In the genomic region with DNA sequence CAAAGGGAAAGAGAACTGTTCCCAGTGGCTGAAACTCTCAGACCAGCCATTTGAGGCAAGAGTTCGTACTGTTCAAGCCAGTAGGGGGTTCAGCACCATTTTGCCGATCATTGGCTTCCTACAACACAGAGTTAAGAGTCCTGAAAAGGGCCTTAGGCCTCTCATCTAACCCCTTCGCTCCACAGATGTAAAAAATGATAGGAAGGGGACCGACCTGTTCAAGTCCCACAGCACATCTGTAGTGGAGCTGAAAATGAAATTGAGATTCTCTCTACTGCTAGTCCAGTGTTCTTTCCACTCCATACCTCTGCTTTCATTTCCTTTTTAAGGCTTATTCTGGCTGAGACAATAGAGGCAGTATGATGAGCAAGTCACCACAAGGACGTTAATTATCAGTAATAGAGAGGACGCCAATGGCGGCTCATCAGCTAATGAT, we compare ENCODE assay signal across 9 cellular contexts. TPM values are rescaled to one million over a fixed set of nuclear protein-coding genes. Genes with fewer than 3 reads are reported as not detected.
DNase-seq lines count a peak whose midpoint lies in the region; ATAC-seq and TF ChIP-seq lines count a peak whose summit lies in the region.
"Had no signal": no experiment of that assay in that cellular context is flagged by ENCODE, and none has a peak within 500 bp of the region (broad histone marks: within the 10 kb centered on the region; RNA-seq: fewer than 3 reads in every experiment).

No MANE protein-coding gene starts in this region.

- H3K9me3 ChIP-seq in colonic mucosa (no peaks in the 10 kb centered on the region), ovary (no peaks in the 10 kb centered on the region)

- no peaks in the 10 kb centered on the region for H3K36me3 ChIP-seq in colonic mucosa
- H3K36me3 ChIP-seq in ovary: no peaks in the 10 kb centered on the region

- intact Hi-C loops in colonic mucosa (cut with DNase I): loop anchor here (5.0 kb wide), 1 partner anchor 44 kb away; no protein-coding TSS in a partner anchor
- intact Hi-C loops in ovary (cut with DNase I): loop anchor here in 2 of 4 donors (5.0 to 10.0 kb wide), 2 partner anchors 44 to 61 kb away; no protein-coding TSS in a partner anchor

- H3K9ac ChIP-seq in colonic mucosa (ENCODE audit: low read depth in 2 of 2, low read length in 2 of 2): peak overlapping the region; percentile 27 to 44

- ATAC-seq in GM18502 (IDR thresholded peaks at IDR 0.05; ENCODE audit: poor library complexity, unreplicated experiment): peak; percentile 70
- peak; percentile 45 for ATAC-seq in HG02884 (IDR thresholded peaks at IDR 0.05; ENCODE audit: unreplicated experiment)

- TF ChIP-seq CTCF in colonic mucosa (IDR thresholded peaks at IDR 0.05) (no peak), ovary (IDR thresholded peaks at IDR 0.05) (no peak)

- no peak for TF ChIP-seq EP300 in ovary (IDR thresholded peaks at IDR 0.05)

- DNase-seq in colonic mucosa (no peak), ovary (peak in 2 of 5 donors; percentile 42 to 55), NOMO-1 treated with DMSO at 0.1 percent for 48 hours (lab: John Stamatoyannopoulos, UW; ENCODE audit: unreplicated experiment) (no peak), HPDE6-E6E7 (ENCODE audit: extremely low spot score) (no peak), SHP77 treated with DMSO at 0.1 percent for 48 hours (lab: John Stamatoyannopoulos, UW) (no peak)
- no peak for DNase-seq in stimulated activated CD4-positive, alpha-beta T cell treated with anti-CD3 and anti-CD28 coated beads, Interleukin-1b, Interleukin-23, amount 100 ng/mL, for 48 hours
- DNase-seq: activated naive CD8-positive, alpha-beta T cell treated with anti-CD3 and anti-CD28 coated beads, Interleukin-2, amount 10 ng/mL, durations not matched to agents 7 days and 5 days had no signal

- H3K27ac ChIP-seq in colonic mucosa (peak overlapping the region; percentile 73), ovary (peak overlapping the region; percentile 76 to 92)

- H3K27me3 ChIP-seq in colonic mucosa (no peaks in the 10 kb centered on the region), ovary (no peaks in the 10 kb centered on the region)

- H3K4me3 ChIP-seq in colonic mucosa (peak overlapping the region; percentile 18), ovary (peak overlapping the region; percentile 44)

- whole genome bisulfite sequencing in ovary, 3 donors: 3 to 4% (median 4%) methylated on average over 7 of the region's 7 CpGs

- H3K4me1 ChIP-seq in colonic mucosa (no peaks in the 10 kb centered on the region), ovary (ENCODE audit: insufficient read depth) (peaks cover 18% of the 10 kb centered on the region)

- no peak for TF ChIP-seq POLR2A in ovary (IDR thresholded peaks at IDR 0.05)

RNA-seq across cellular contexts. Expression of a gene that starts 1.1 kb away (rescaled TPM):
- total RNA-seq in colonic mucosa (10 to 100 TPM in 1 of 2 donors, 1 to 10 TPM in 1; 7.6 to 26.5 TPM), ovary (100 to 1,000 TPM in 3 of 7 donors, 10 to 100 TPM in 4; 44.9 to 143 (median 91.7) TPM)
- polyA plus RNA-seq in ovary: 10 to 100 TPM; 25.6 to 61.0 TPM
